ENCODE assay signal across 27 cellular contexts in genomic region chr18:39743463-39743862, GRCh38.
"Had no signal": no experiment of that assay in that cellular context is flagged by ENCODE, and none has a peak within 500 bp of the region (broad histone marks: within the 10 kb centered on the region; RNA-seq: fewer than 3 reads in every experiment).

No MANE protein-coding gene starts in this region.

- H3K4me1 ChIP-seq: adrenal gland, body of pancreas, colonic mucosa, gastrocnemius medialis, heart left ventricle had no signal

- H3K36me3 ChIP-seq: adrenal gland, colonic mucosa, gastrocnemius medialis, heart left ventricle had no signal

- H3K27me3 ChIP-seq: adrenal gland, body of pancreas, colonic mucosa, gastrocnemius medialis, heart left ventricle had no signal

- DNase-seq: activated B cell treated with CpG ODN at 0.5 μM for 24 hours; activated CD4-positive, alpha-beta T cell treated with anti-CD3 and anti-CD28 coated beads for 48 hours; activated CD4-positive, alpha-beta T cell treated with anti-CD3 and anti-CD28 coated beads, Interleukin-2, amount 50 U/mL, for 1 hour; activated CD4-positive, alpha-beta T cell treated with anti-CD3 and anti-CD28 coated beads, Interleukin-2, amount 50 U/mL, for 48 hours; activated CD8-positive, alpha-beta memory T cell treated with anti-CD3 and anti-CD28 coated beads for 24 hours; activated CD8-positive, alpha-beta T cell treated with anti-CD3 and anti-CD28 coated beads for 36 hours; activated effector memory CD4-positive, alpha-beta T cell treated with Interleukin-2 at 50 U/mL for 16 hours; activated naive CD4-positive, alpha-beta T cell treated with anti-CD3 and anti-CD28 coated beads for 36 hours; activated naive CD8-positive, alpha-beta T cell treated with anti-CD3 and anti-CD28 coated beads for 36 hours; activated naive CD8-positive, alpha-beta T cell treated with anti-CD3 and anti-CD28 coated beads, Interleukin-2, amount 50 U/mL, for 24 hours; activated T-cell treated with anti-CD3 and anti-CD28 coated beads, Interleukin-2, amount 50 U/mL, for 4 hours; adrenal gland; amygdala; aorta; body of pancreas; caudate nucleus; colonic mucosa; effector CD8-positive, alpha-beta T cell; foreskin fibroblast; gastrocnemius medialis; glutamatergic neuron; heart left ventricle; T-helper 2 cell had no signal

- H3K9me3 ChIP-seq: adrenal gland, body of pancreas, colonic mucosa, gastrocnemius medialis, heart left ventricle had no signal

- H3K4me3 ChIP-seq: adrenal gland, body of pancreas, colonic mucosa, gastrocnemius medialis, heart left ventricle had no signal

- H3K27ac ChIP-seq: adrenal gland, body of pancreas, colonic mucosa, gastrocnemius medialis, heart left ventricle, VCaP had no signal

- ATAC-seq: activated CD4-positive, CD25-positive, alpha-beta regulatory T cell treated with anti-CD3 and anti-CD28 coated beads, Interleukin-2, amount 50 U/mL, for 24 hours; activated CD8-positive, alpha-beta T cell treated with anti-CD3 and anti-CD28 coated beads for 36 hours; activated naive CD8-positive, alpha-beta T cell treated with anti-CD3 and anti-CD28 coated beads, Interleukin-2, amount 50 U/mL, for 24 hours; activated T-cell treated with anti-CD3 and anti-CD28 coated beads, Interleukin-2, amount 50 U/mL, for 4 hours; activated T-helper 17 cell treated with anti-CD3 and anti-CD28 coated beads, Interleukin-2, amount 50 U/mL, for 72 hours; body of pancreas; esophagus mucosa; gastrocnemius medialis; heart left ventricle had no signal
